ENCODE assay signal across 8 cellular contexts in genomic region chr4:169270156-169270809, GRCh38. TPM values are rescaled to one million over a fixed set of nuclear protein-coding genes. Genes with fewer than 3 reads are reported as not detected.
DNase-seq lines count a peak whose midpoint lies in the region; ATAC-seq and TF ChIP-seq lines count a peak whose summit lies in the region.

No MANE protein-coding gene starts in this region.

- in situ Hi-C loops in G401 (cut with HindIII; ENCODE audit: low sequenced_read_pairs), result no loop called here

- peaks cover 3% of the 10 kb centered on the region for H3K4me1 ChIP-seq in right cardiac atrium (ENCODE audit: control insufficient read depth, insufficient read depth, low read length)

- TF ChIP-seq CTCF in CD4-positive, alpha-beta T cell (IDR thresholded peaks at IDR 0.05), result no peak
- peak; percentile 23 for TF ChIP-seq CTCF in progenitor cell of endocrine pancreas (IDR thresholded peaks at IDR 0.05; ENCODE audit: unreplicated experiment)

- H3K27me3 Mint-ChIP-seq in CD4-positive, alpha-beta T cell, result peaks cover 63% of the 10 kb centered on the region
- H3K27me3 Mint-ChIP-seq in progenitor cell of endocrine pancreas, result no peaks in the 10 kb centered on the region

- CTCF ChIA-PET in CD4-positive, alpha-beta T cell (lab: Charles Lee), result no interaction called here

- H3K9me3 ChIP-seq in CD4-positive, alpha-beta T cell (ENCODE audit: control insufficient read depth, low read length), result no peaks in the 10 kb centered on the region
- H3K9me3 ChIP-seq in right cardiac atrium (ENCODE audit: control insufficient read depth, low read length), result no peaks in the 10 kb centered on the region

- H3K9me3 Mint-ChIP-seq in CD4-positive, alpha-beta T cell, result no peaks in the 10 kb centered on the region
- H3K9me3 Mint-ChIP-seq in progenitor cell of endocrine pancreas (ENCODE audit: low read depth), result no peaks in the 10 kb centered on the region

- WGBS in right cardiac atrium, result under 1% methylated on average over 56 of the region's 56 CpGs

- peaks cover 44% of the 10 kb centered on the region for H3K27me3 ChIP-seq in CD4-positive, alpha-beta T cell (ENCODE audit: control insufficient read depth, insufficient read depth, low read length)
- no peaks in the 10 kb centered on the region for H3K27me3 ChIP-seq in right cardiac atrium (ENCODE audit: control insufficient read depth, insufficient read depth)

- H3K4me3 ChIP-seq in right cardiac atrium (ENCODE audit: low read length), result peak overlapping the region; percentile 83

- no peak for DNase-seq in CD4-positive, alpha-beta T cell
- DNase-seq in NCI-H69 (lab: John Stamatoyannopoulos, UW) (peak; percentile 79), amygdala (lab: John Stamatoyannopoulos, UW) (peak in 42 of 56 donors; percentile 13 to 78 (median 51)), right cardiac atrium (peak; percentile 86 to 92 (median 92)), progenitor cell of endocrine pancreas (ENCODE audit: low spot score, unreplicated experiment) (peak; percentile 54), G401 (ENCODE audit: low spot score) (no peak)

- intact Hi-C loops in CD4-positive, alpha-beta T cell (cut with DNase I, micrococcal nuclease), result no loop called here
- intact Hi-C loops in right cardiac atrium (cut with DNase I), result loop anchor here in 3 of 4 donors (5.0 to 10.0 kb wide), 4 partner anchors 127 to 245 kb away; no protein-coding TSS in a partner anchor

- H3K4me1 Mint-ChIP-seq in CD4-positive, alpha-beta T cell (ENCODE audit: low read depth), result peaks cover 4% of the 10 kb centered on the region
- H3K4me1 Mint-ChIP-seq in progenitor cell of endocrine pancreas (ENCODE audit: low read depth), result peaks cover 37% of the 10 kb centered on the region

- no peak overlapping the region for H3K27ac Mint-ChIP-seq in CD4-positive, alpha-beta T cell
- peak overlapping the region; percentile 99 for H3K27ac Mint-ChIP-seq in progenitor cell of endocrine pancreas

- no peak for ATAC-seq in CD4-positive, alpha-beta T cell (ENCODE audit: poor library complexity)
- peak; percentile 54 for ATAC-seq in GM18867 (IDR thresholded peaks at IDR 0.05; ENCODE audit: unreplicated experiment)
- peak; percentile 37 for ATAC-seq in HG03039 (IDR thresholded peaks at IDR 0.05; ENCODE audit: unreplicated experiment)
- peak; percentile 84 to 85 for ATAC-seq in right cardiac atrium

- H3K36me3 Mint-ChIP-seq in CD4-positive, alpha-beta T cell (ENCODE audit: low read depth), result no peaks in the 10 kb centered on the region
- peaks cover 3% of the 10 kb centered on the region for H3K36me3 Mint-ChIP-seq in progenitor cell of endocrine pancreas (ENCODE audit: insufficient read depth)

- no peak overlapping the region for H3K27ac ChIP-seq in CD4-positive, alpha-beta T cell (ENCODE audit: low read depth, low read length)
- peak overlapping the region; percentile 33 for H3K27ac ChIP-seq in right cardiac atrium (ENCODE audit: low read length)

- peak overlapping the region; percentile 68 for H3K4me3 Mint-ChIP-seq in CD4-positive, alpha-beta T cell
- H3K4me3 Mint-ChIP-seq in progenitor cell of endocrine pancreas (ENCODE audit: low read depth), result peak overlapping the region; percentile 95

- POLR2A ChIA-PET in CD4-positive, alpha-beta T cell (lab: Charles Lee), result no interaction called here

RNA-seq across cellular contexts. Expression of gene SH3RF1, which starts 0.5 kb away (rescaled TPM):
- under 1 TPM in 1 of 2 experiments, not detected in 1; 0.25 TPM for total RNA-seq in CD4-positive, alpha-beta T cell
- total RNA-seq in right cardiac atrium (10 to 100 TPM in 2 of 4 donors, 1 to 10 TPM in 2; 7.4 to 16.7 (median 9.9) TPM), progenitor cell of endocrine pancreas (29.6 and 31.1 TPM in 2 replicates)
- polyA plus RNA-seq in right cardiac atrium, result 2.4 TPM
- not detected in 2 replicates for total RNA-seq in G401 (2014; rRNA removed; shearing (Covaris generic))

Comparison
In these comparisons a context has a peak if more than half of its experiments do, and no peak if none do; other contexts are left out.
1. DNase-seq: peak in NCI-H69 (single experiment), amygdala (42 of 56), right cardiac atrium (3 of 3) and progenitor cell of endocrine pancreas (single experiment); none in CD4-positive, alpha-beta T cell (0 of 10) and G401 (single experiment).
2. intact Hi-C loops: an anchor here in right cardiac atrium (5.0 to 10.0 kb wide); none called in CD4-positive, alpha-beta T cell.